In genomic region chr17:40590742-40591141, GRCh38 we compare ENCODE assay signal across 26 cellular contexts. TPM values are rescaled to one million over a fixed set of nuclear protein-coding genes. Genes with fewer than 3 reads are reported as not detected.
"Had no signal": no experiment of that assay in that cellular context is flagged by ENCODE, and none has a peak within 500 bp of the region (broad histone marks: within the 10 kb centered on the region; RNA-seq: fewer than 3 reads in every experiment).

No MANE protein-coding gene starts in this region.

- H3K27me3 ChIP-seq: colonic mucosa, neural progenitor cell, right atrium auricular region, suprapubic skin, transverse colon had no signal

- DNase-seq: colonic mucosa; effector CD8-positive, alpha-beta T cell; endodermal cell; foreskin fibroblast; gastrocnemius medialis; head of caudate nucleus; left ventricle myocardium superior; lower lobe of right lung; stimulated activated CD4-positive, alpha-beta T cell treated with anti-CD3 and anti-CD28 coated beads, Interleukin-2, amount 100 ng/mL, for 24 hours; stimulated activated CD4-positive, alpha-beta T cell treated with anti-CD3 and anti-CD28 coated beads, Interleukin-4, amount 100 ng/mL, for 24 hours; transverse colon had no signal

- H3K4me1 ChIP-seq: colonic mucosa, neural progenitor cell, parathyroid adenoma, right atrium auricular region, suprapubic skin, transverse colon had no signal

- H3K4me1 Mint-ChIP-seq: nephron, neural progenitor cell had no signal

- ATAC-seq: esophagus mucosa; gastrocnemius medialis; left ventricle myocardium superior; lower lobe of right lung; sciatic nerve; stimulated activated effector memory CD8-positive, alpha-beta T cell treated with anti-CD3 and anti-CD28 coated beads, Interleukin-12 subunit alpha, Interleukin-12 subunit beta, amount 100 ng/mL, for 72 hours had no signal

- H3K27me3 Mint-ChIP-seq: progenitor cell of endocrine pancreas; stimulated activated naive CD8-positive, alpha-beta T cell treated with anti-CD3 and anti-CD28 coated beads, Interleukin-15, Interleukin-2, amounts not matched to agents 100 ng/mL and 50 ng/mL, for 24 hours had no signal

- H3K27ac Mint-ChIP-seq: dendritic cell treated with granulocyte-macrophage colony-stimulating factor and Interleukin-4, amounts not matched to agents 40 ng/mL and 50 ng/mL, for 4 days; endodermal cell; nephron; neural progenitor cell; progenitor cell of endocrine pancreas; stimulated activated effector memory CD8-positive, alpha-beta T cell treated with anti-CD3 and anti-CD28 coated beads, Interleukin-12 subunit alpha, Interleukin-12 subunit beta, amount 100 ng/mL, for 72 hours; stimulated activated naive CD8-positive, alpha-beta T cell treated with anti-CD3 and anti-CD28 coated beads, Interleukin-15, Interleukin-2, amounts not matched to agents 100 ng/mL and 50 ng/mL, for 24 hours had no signal

- H3K36me3 Mint-ChIP-seq: neural progenitor cell; stimulated activated effector memory CD8-positive, alpha-beta T cell treated with anti-CD3 and anti-CD28 coated beads, Interleukin-12 subunit alpha, Interleukin-12 subunit beta, amount 100 ng/mL, for 72 hours had no signal

- H3K9me3 ChIP-seq: colonic mucosa, gastrocnemius medialis, lower lobe of right lung, right atrium auricular region, suprapubic skin, transverse colon had no signal

- H3K4me3 ChIP-seq: colonic mucosa, gastrocnemius medialis, lower lobe of right lung, neural progenitor cell, right atrium auricular region, suprapubic skin, transverse colon had no signal

- H3K36me3 ChIP-seq: colonic mucosa, gastrocnemius medialis, lower lobe of right lung, neural progenitor cell, right atrium auricular region, suprapubic skin, transverse colon had no signal

- H3K27ac ChIP-seq: colonic mucosa, epithelial cell of prostate, gastrocnemius medialis, lower lobe of right lung, neural progenitor cell, parathyroid adenoma, right atrium auricular region, suprapubic skin, transverse colon had no signal

- H3K4me3 Mint-ChIP-seq: dendritic cell treated with granulocyte-macrophage colony-stimulating factor and Interleukin-4, amounts not matched to agents 40 ng/mL and 50 ng/mL, for 4 days; endodermal cell; nephron; neural progenitor cell; stimulated activated effector memory CD8-positive, alpha-beta T cell treated with anti-CD3 and anti-CD28 coated beads, Interleukin-12 subunit alpha, Interleukin-12 subunit beta, amount 100 ng/mL, for 72 hours; stimulated activated naive CD8-positive, alpha-beta T cell treated with anti-CD3 and anti-CD28 coated beads, Interleukin-15, Interleukin-2, amounts not matched to agents 100 ng/mL and 50 ng/mL, for 24 hours had no signal

RNA-seq across cellular contexts. Expression of gene CCR7, which starts 25.5 kb away (rescaled TPM):
- total RNA-seq: chondrocyte, glomerular endothelial cell, osteoblast, progenitor cell of endocrine pancreas had no signal
